ENCODE assay signal across 28 cellular contexts in genomic region chr17:81191646-81192045, GRCh38. TPM values are rescaled to one million over a fixed set of nuclear protein-coding genes. Genes with fewer than 3 reads are reported as not detected.
DNase-seq lines count a peak whose midpoint lies in the region; ATAC-seq, FAIRE-seq and TF ChIP-seq lines count a peak whose summit lies in the region.
"Had no signal": no experiment of that assay in that cellular context is flagged by ENCODE, and none has a peak within 500 bp of the region (broad histone marks: within the 10 kb centered on the region; RNA-seq: fewer than 3 reads in every experiment).

No MANE protein-coding gene starts in this region.

- POLR2A ChIA-PET in K562 (lab: Yijun Ruan, JAX): interaction anchor here (0.7 kb wide), 1 partner anchor 41 kb away, joined by 3 read pairs; no protein-coding TSS in a partner anchor

- TF ChIP-seq RAD21 in K562 (CRISPR knock-in tag; conservative IDR thresholded peaks at IDR 0.05 in 1 of 2, IDR thresholded peaks at IDR 0.05 in 1 of 2): no peak

- TF ChIP-seq CTCF in CD14-positive monocyte (IDR thresholded peaks at IDR 0.05) (no peak), K562 (IDR thresholded peaks at IDR 0.05 in 2 of 3, conservative IDR thresholded peaks at IDR 0.05 in 1 of 3; ENCODE audit: insufficient read depth in 2 of 3, low read depth in 1 of 3, low read length in 3 of 3) (no peak), prostate gland (IDR thresholded peaks at IDR 0.05) (no peak)

- no peak overlapping the region for H3K27ac ChIP-seq in K562 (ENCODE audit: extremely low read depth, low read depth, low read length)
- H3K27ac ChIP-seq in prostate gland: no peak overlapping the region
- H3K27ac ChIP-seq: A549, C4-2B, KMS-11, PC-9 had no signal

- H3K27me3 ChIP-seq in K562 (ENCODE audit: control insufficient read depth in 2 of 2, insufficient read depth in 2 of 2, low read length in 2 of 2): no peaks in the 10 kb centered on the region
- no peaks in the 10 kb centered on the region for H3K27me3 ChIP-seq in prostate gland (replicated peaks; ENCODE audit: insufficient read depth)

- in situ Hi-C loops in K562 (cut with MboI): no loop called here

- H3K9me1 ChIP-seq in K562 (ENCODE audit: control insufficient read depth, insufficient read depth, low read length): no peaks in the 10 kb centered on the region

- no peak overlapping the region for H3K4me3 Mint-ChIP-seq in CD14-positive monocyte
- H3K4me3 Mint-ChIP-seq: CD8-positive, alpha-beta memory T cell; GM23338; HFFc6; T-cell had no signal

- no peak overlapping the region for H3K9ac ChIP-seq in K562 (ENCODE audit: insufficient read depth in 1 of 2, low read depth in 2 of 2, low read length in 2 of 2)
- H3K9ac ChIP-seq: KMS-11 had no signal

- CTCF ChIA-PET in K562 (lab: Yijun Ruan, JAX; ENCODE audit: low intra/inter-chr PET ratio): no interaction called here

- DNase-seq in CD14-positive monocyte (ENCODE audit: low spot score) (peak; percentile 34), K562 (ENCODE audit: extremely low read depth in 1 of 4, low spot score in 3 of 4) (no peak), prostate gland (ENCODE audit: low spot score) (no peak), AG20443 (ENCODE audit: low spot score) (no peak)
- DNase-seq: CD8-positive, alpha-beta memory T cell; DMS 273 treated with DMSO at 0.1 percent for 48 hours; DMS79; EL; GDM1; HFFc6; MM.1S; NCI-H2029; NCI-H446 treated with DMSO at 0.1 percent for 48 hours; NCI-H526; NCI-H82; NK-92 treated with Interleukin-12 subunit alpha and Interleukin-12 subunit beta, amount 100 ng/mL, for 24 hours; PC-9; T-cell had no signal

- intact Hi-C loops in CD14-positive monocyte (cut with micrococcal nuclease) (no loop called here), K562 (cut with micrococcal nuclease) (no loop called here), prostate gland (cut with DNase I) (no loop called here)

- H3K9me3 ChIP-seq in K562 (replicated peaks; ENCODE audit: control insufficient read depth, insufficient read depth, low read depth, low read length) (no peaks in the 10 kb centered on the region), prostate gland (no peaks in the 10 kb centered on the region)
- H3K9me3 ChIP-seq: A549, HAP-1 had no signal

- no peaks in the 10 kb centered on the region for H3K9me3 Mint-ChIP-seq in CD14-positive monocyte
- H3K9me3 Mint-ChIP-seq: CD8-positive, alpha-beta memory T cell; GM23338; HFFc6; T-cell had no signal

- TF ChIP-seq EP300 in K562 (IDR thresholded peaks at IDR 0.05; ENCODE audit: low read length): no peak

- no peaks in the 10 kb centered on the region for H3K79me2 ChIP-seq in K562 (ENCODE audit: control insufficient read depth, insufficient read depth, low read length)

- BruUV-seq in K562 (replicated peaks; lab: Mats Ljungman, UMichigan): no TSS peak

- H3K4me2 ChIP-seq in K562 (ENCODE audit: insufficient read depth, low read length): no peak overlapping the region
- H3K4me2 ChIP-seq: A549, GM23338, KMS-11, PC-9 had no signal

- no peak for TF ChIP-seq POLR2A in K562 (conservative IDR thresholded peaks at IDR 0.05)
- TF ChIP-seq POLR2A in prostate gland (IDR thresholded peaks at IDR 0.05): no peak

- no peak overlapping the region for H3K4me3 ChIP-seq in K562
- no peak overlapping the region for H3K4me3 ChIP-seq in prostate gland
- H3K4me3 ChIP-seq: A549, GM23338, HAP-1, PC-9 had no signal

- no peaks in the 10 kb centered on the region for H4K20me1 ChIP-seq in K562 (replicated peaks; ENCODE audit: control insufficient read depth, insufficient read depth, low read length)

- H3K36me3 ChIP-seq in K562 (ENCODE audit: control insufficient read depth, insufficient read depth, low read length): peaks cover 2% of the 10 kb centered on the region; the same call in 1 of the 3 replicates
- H3K36me3 ChIP-seq in prostate gland: no peaks in the 10 kb centered on the region

- WGBS in K562 (ENCODE audit: insufficient coverage, low coverage, missing lambda C conversion rate): 79% methylated on average over 14 of the region's 14 CpGs
- WGBS in prostate gland: 93% methylated on average over 14 of the region's 14 CpGs

- no peaks in the 10 kb centered on the region for H3K27me3 Mint-ChIP-seq in CD14-positive monocyte (ENCODE audit: low read depth in 3 of 3)
- H3K27me3 Mint-ChIP-seq: CD8-positive, alpha-beta memory T cell; T-cell had no signal

- H3K4me1 ChIP-seq in K562 (replicated peaks in 1 of 2; ENCODE audit: control insufficient read depth in 2 of 2, insufficient read depth in 2 of 2, low read length in 2 of 2) (peaks cover 10 to 76% of the 10 kb centered on the region in 2 experiments), prostate gland (replicated peaks) (no peaks in the 10 kb centered on the region)
- H3K4me1 ChIP-seq: A549, HAP-1 had no signal

- H3K36me3 Mint-ChIP-seq in CD14-positive monocyte: peaks cover 2 to 25% of the 10 kb centered on the region in 2 donors
- H3K36me3 Mint-ChIP-seq: CD8-positive, alpha-beta memory T cell; T-cell had no signal

- no peak overlapping the region for H2AFZ ChIP-seq in K562 (ENCODE audit: low read depth, low read length)
- H2AFZ ChIP-seq: GM23338, PC-9 had no signal

- no peaks in the 10 kb centered on the region for H3K4me1 Mint-ChIP-seq in CD14-positive monocyte
- H3K4me1 Mint-ChIP-seq: CD8-positive, alpha-beta memory T cell; GM23338; T-cell had no signal

- ATAC-seq in K562: no peak
- ATAC-seq: A549, Right ventricle myocardium inferior, T-cell had no signal

- FAIRE-seq in K562 (lab: Jason Lieb, UNC): no peak
- FAIRE-seq: A549, GM12891 had no signal

- H3K27ac Mint-ChIP-seq in CD14-positive monocyte: no peak overlapping the region
- H3K27ac Mint-ChIP-seq: CD8-positive, alpha-beta memory T cell; GM23338; HFFc6; T-cell had no signal

RNA-seq across cellular contexts. Expression of gene AATK, which starts 25.6 kb away (rescaled TPM):
- 1 to 10 TPM in 1 of 2 donors, under 1 TPM in 1; 0.93 to 2.0 TPM for polyA plus RNA-seq in CD14-positive monocyte
- 0.63 and 1.3 TPM in 2 replicates for total RNA-seq in K562 (2011; cell fraction: chromatin; rRNA removed; ENCODE audit: low replicate concordance)
- total RNA-seq in K562 (2011; cell fraction: nucleolus; rRNA removed): 1.3 TPM in 2 replicates
- 0.84 and 1.1 TPM in 2 replicates for total RNA-seq in K562 (2011; cell fraction: nucleoplasm; rRNA removed)
- total RNA-seq in K562 (2014; rRNA removed): 0.24 TPM in 1 of 2 replicates, not detected in the other
- total RNA-seq in K562 (2014; rRNA removed; fragmentation: Illumina TruSeq; extraction: Trizol): 0.10 TPM in 1 of 2 replicates, not detected in the other
- 0.11 TPM in 1 of 2 replicates, not detected in the other for total RNA-seq in K562 (2015; rRNA removed; fragmentation: Illumina TruSeq; extraction: Trizol)
- 0.51 and 0.55 TPM in 2 replicates for total RNA-seq in K562 (2021)
- 0.43 and 0.50 TPM in 2 replicates for polyA plus RNA-seq in K562 (2011; rRNA removed)
- 0.46 and 1.1 TPM in 2 replicates for polyA plus RNA-seq in K562 (2011; cell fraction: cytosol; rRNA removed)
- 1.6 and 3.2 TPM in 2 replicates for polyA plus RNA-seq in K562 (2011; cell fraction: nucleus; rRNA removed)
- 0.18 and 0.32 TPM in 2 replicates for polyA plus RNA-seq in K562 (2012)
- polyA plus RNA-seq in K562 (2014; fragmentation: Illumina TruSeq; extraction: Trizol): 0.29 TPM in 1 of 2 replicates, not detected in the other
- polyA plus RNA-seq in K562 (2014; fragmentation: Nextera tagmentation; extraction: Ambion mirVana): not detected
- polyA plus RNA-seq in K562 (2014; rRNA removed): 0.25 and 0.26 TPM in 2 replicates
- polyA minus RNA-seq in K562 (2011; rRNA and poly(A)+ RNA removed): not detected in 2 replicates
- 1.0 and 1.1 TPM in 2 replicates for polyA minus RNA-seq in K562 (2011; cell fraction: cytosol; rRNA and poly(A)+ RNA removed)
- polyA minus RNA-seq in K562 (2011; cell fraction: nucleus; rRNA and poly(A)+ RNA removed): 0.78 and 1.5 TPM in 2 replicates
- 1 to 10 TPM; 5.2 to 6.6 TPM for total RNA-seq in prostate gland
- total RNA-seq: RPMI7951 had no signal
- polyA plus RNA-seq: CD8-positive, alpha-beta memory T cell had no signal

RNA-seq across cellular contexts. Expression of gene PVALEF, which starts 26.3 kb away (rescaled TPM):
- not detected for polyA plus RNA-seq in CD14-positive monocyte
- total RNA-seq in K562 (2011; cell fraction: chromatin; rRNA removed; ENCODE audit: low replicate concordance): not detected in 2 replicates
- not detected in 2 replicates for total RNA-seq in K562 (2011; cell fraction: nucleolus; rRNA removed)
- not detected in 2 replicates for total RNA-seq in K562 (2011; cell fraction: nucleoplasm; rRNA removed)
- total RNA-seq in K562 (2014; rRNA removed): not detected in 2 replicates
- total RNA-seq in K562 (2014; rRNA removed; fragmentation: Illumina TruSeq; extraction: Trizol): not detected in 2 replicates
- total RNA-seq in K562 (2015; rRNA removed; fragmentation: Illumina TruSeq; extraction: Trizol): not detected in 2 replicates
- not detected in 2 replicates for total RNA-seq in K562 (2021)
- not detected in 2 replicates for polyA plus RNA-seq in K562 (2011; rRNA removed)
- not detected in 2 replicates for polyA plus RNA-seq in K562 (2011; cell fraction: cytosol; rRNA removed)
- polyA plus RNA-seq in K562 (2011; cell fraction: nucleus; rRNA removed): not detected in 2 replicates
- not detected in 2 replicates for polyA plus RNA-seq in K562 (2012)
- not detected in 2 replicates for polyA plus RNA-seq in K562 (2014; fragmentation: Illumina TruSeq; extraction: Trizol)
- polyA plus RNA-seq in K562 (2014; fragmentation: Nextera tagmentation; extraction: Ambion mirVana): not detected
- polyA plus RNA-seq in K562 (2014; rRNA removed): not detected in 2 replicates
- not detected in 2 replicates for polyA minus RNA-seq in K562 (2011; rRNA and poly(A)+ RNA removed)
- not detected in 2 replicates for polyA minus RNA-seq in K562 (2011; cell fraction: cytosol; rRNA and poly(A)+ RNA removed)
- polyA minus RNA-seq in K562 (2011; cell fraction: nucleus; rRNA and poly(A)+ RNA removed): not detected in 2 replicates
- total RNA-seq in prostate gland: not detected
- total RNA-seq: CD8-positive, alpha-beta memory T cell; GM23338; HFFc6; HT1080; PC-9; Right ventricle myocardium inferior; RPMI7951; SK-MEL-5; T-cell had no signal
- polyA plus RNA-seq: A549; CD8-positive, alpha-beta memory T cell; GM23338 had no signal

RNA-seq across cellular contexts. Expression of gene CEP131, which starts 31.1 kb away (rescaled TPM):
- polyA plus RNA-seq in CD14-positive monocyte (1 to 10 TPM in 1 of 2 donors, under 1 TPM in 1; 0.69 to 1.0 TPM), K562 (2011; rRNA removed) (2.3 and 4.7 TPM in 2 replicates), K562 (2014; fragmentation: Illumina TruSeq; extraction: Trizol) (1.7 and 5.3 TPM in 2 replicates), K562 (2014; fragmentation: Nextera tagmentation; extraction: Ambion mirVana) (under 1 TPM; 0.24 to 0.34 TPM), K562 (2014; rRNA removed) (12.4 and 17.1 TPM in 2 replicates)
- total RNA-seq in K562 (2011; cell fraction: chromatin; rRNA removed; ENCODE audit: low replicate concordance): 15.6 and 46.2 TPM in 2 replicates
- total RNA-seq in K562 (2011; cell fraction: nucleolus; rRNA removed): 30.3 and 31.2 TPM in 2 replicates
- 11.7 and 22.0 TPM in 2 replicates for total RNA-seq in K562 (2011; cell fraction: nucleoplasm; rRNA removed)
- total RNA-seq in K562 (2014; rRNA removed) (18.3 and 21.2 TPM in 2 replicates), K562 (2014; rRNA removed; fragmentation: Illumina TruSeq; extraction: Trizol) (0.99 and 1.2 TPM in 2 replicates), K562 (2015; rRNA removed; fragmentation: Illumina TruSeq; extraction: Trizol) (6.3 and 8.8 TPM in 2 replicates), K562 (2021) (14.9 and 16.7 TPM in 2 replicates), prostate gland (10 to 100 TPM in 1 of 2 donors, 1 to 10 TPM in 1; 7.1 to 24.0 TPM)
- 3.2 and 5.1 TPM in 2 replicates for polyA plus RNA-seq in K562 (2011; cell fraction: cytosol; rRNA removed)
- 21.2 and 39.0 TPM in 2 replicates for polyA plus RNA-seq in K562 (2011; cell fraction: nucleus; rRNA removed)
- polyA plus RNA-seq in K562 (2012): 16.5 and 26.3 TPM in 2 replicates
- 1.1 and 1.4 TPM in 2 replicates for polyA minus RNA-seq in K562 (2011; rRNA and poly(A)+ RNA removed)
- polyA minus RNA-seq in K562 (2011; cell fraction: cytosol; rRNA and poly(A)+ RNA removed): 4.2 and 7.9 TPM in 2 replicates
- polyA minus RNA-seq in K562 (2011; cell fraction: nucleus; rRNA and poly(A)+ RNA removed): 7.3 and 8.8 TPM in 2 replicates

RNA-seq across cellular contexts. Expression of gene TEPSIN, which starts 47.2 kb away (rescaled TPM):
- polyA plus RNA-seq in CD14-positive monocyte (1 to 10 TPM; 3.4 to 4.5 TPM), K562 (2011; rRNA removed) (6.6 and 9.8 TPM in 2 replicates), K562 (2014; fragmentation: Illumina TruSeq; extraction: Trizol) (5.3 and 7.2 TPM in 2 replicates), K562 (2014; fragmentation: Nextera tagmentation; extraction: Ambion mirVana) (under 1 TPM; 0.80 to 0.81 TPM), K562 (2014; rRNA removed) (15.2 and 22.7 TPM in 2 replicates)
- 40.8 and 141 TPM in 2 replicates for total RNA-seq in K562 (2011; cell fraction: chromatin; rRNA removed; ENCODE audit: low replicate concordance)
- 87.2 and 95.9 TPM in 2 replicates for total RNA-seq in K562 (2011; cell fraction: nucleolus; rRNA removed)
- 46.2 and 50.4 TPM in 2 replicates for total RNA-seq in K562 (2011; cell fraction: nucleoplasm; rRNA removed)
- total RNA-seq in K562 (2014; rRNA removed) (10.0 and 18.0 TPM in 2 replicates), K562 (2014; rRNA removed; fragmentation: Illumina TruSeq; extraction: Trizol) (1.8 and 2.1 TPM in 2 replicates), K562 (2015; rRNA removed; fragmentation: Illumina TruSeq; extraction: Trizol) (5.1 and 5.7 TPM in 2 replicates), K562 (2021) (24.8 and 29.8 TPM in 2 replicates), prostate gland (10 to 100 TPM; 35.6 to 81.5 TPM)
- polyA plus RNA-seq in K562 (2011; cell fraction: cytosol; rRNA removed): 8.0 and 15.3 TPM in 2 replicates
- polyA plus RNA-seq in K562 (2011; cell fraction: nucleus; rRNA removed): 105 and 184 TPM in 2 replicates
- polyA plus RNA-seq in K562 (2012): 12.5 and 21.3 TPM in 2 replicates
- 3.7 and 4.7 TPM in 2 replicates for polyA minus RNA-seq in K562 (2011; rRNA and poly(A)+ RNA removed)
- polyA minus RNA-seq in K562 (2011; cell fraction: cytosol; rRNA and poly(A)+ RNA removed): 4.6 and 6.4 TPM in 2 replicates
- 37.2 and 42.8 TPM in 2 replicates for polyA minus RNA-seq in K562 (2011; cell fraction: nucleus; rRNA and poly(A)+ RNA removed)

RNA-seq across cellular contexts. Expression of gene NDUFAF8, which starts 47.5 kb away (rescaled TPM):
- polyA plus RNA-seq in CD14-positive monocyte: 10 to 100 TPM; 41.0 to 61.3 TPM
- total RNA-seq in K562 (2011; cell fraction: chromatin; rRNA removed; ENCODE audit: low replicate concordance): 68.1 and 75.3 TPM in 2 replicates
- 29.2 and 40.8 TPM in 2 replicates for total RNA-seq in K562 (2011; cell fraction: nucleolus; rRNA removed)
- total RNA-seq in K562 (2011; cell fraction: nucleoplasm; rRNA removed): 60.6 and 70.4 TPM in 2 replicates
- 107 and 136 TPM in 2 replicates for total RNA-seq in K562 (2014; rRNA removed)
- total RNA-seq in K562 (2014; rRNA removed; fragmentation: Illumina TruSeq; extraction: Trizol): 102 and 107 TPM in 2 replicates
- 84.5 and 90.0 TPM in 2 replicates for total RNA-seq in K562 (2015; rRNA removed; fragmentation: Illumina TruSeq; extraction: Trizol)
- total RNA-seq in K562 (2021): 83.7 and 87.1 TPM in 2 replicates
- polyA plus RNA-seq in K562 (2011; rRNA removed): 88.8 and 116 TPM in 2 replicates
- 77.7 and 122 TPM in 2 replicates for polyA plus RNA-seq in K562 (2011; cell fraction: cytosol; rRNA removed)
- polyA plus RNA-seq in K562 (2011; cell fraction: nucleus; rRNA removed): 40.8 and 50.9 TPM in 2 replicates
- polyA plus RNA-seq in K562 (2012): 37.9 and 163 TPM in 2 replicates
- 33.5 and 44.1 TPM in 2 replicates for polyA plus RNA-seq in K562 (2014; fragmentation: Illumina TruSeq; extraction: Trizol)
- polyA plus RNA-seq in K562 (2014; fragmentation: Nextera tagmentation; extraction: Ambion mirVana): 10 to 100 TPM; 13.5 to 17.4 TPM
- polyA plus RNA-seq in K562 (2014; rRNA removed): 138 and 144 TPM in 2 replicates
- polyA minus RNA-seq in K562 (2011; rRNA and poly(A)+ RNA removed): 36.1 and 37.7 TPM in 2 replicates
- polyA minus RNA-seq in K562 (2011; cell fraction: cytosol; rRNA and poly(A)+ RNA removed): 4.4 and 14.6 TPM in 2 replicates
- polyA minus RNA-seq in K562 (2011; cell fraction: nucleus; rRNA and poly(A)+ RNA removed): 11.4 and 14.2 TPM in 2 replicates
- total RNA-seq in prostate gland: 10 to 100 TPM; 27.4 to 43.1 TPM
